In genomic region chr2:170715062-170715931, GRCh38 we compare ENCODE assay signal across 1 cellular context.
TF ChIP-seq lines count a peak whose summit lies in the region.

TSS of gene SP5 (plus strand) at chr2:170715337. CDS start at chr2:170715513, 176 bp downstream.

TF ChIP-seq in WTC11, 78 proteins besides CTCF, POLR2A, EP300 and RAD21 (continued from another document):
- TF ChIP-seq HMGXB4 (CRISPR knock-in tag; IDR thresholded peaks at IDR 0.05) = peak; percentile 47; the same call in 1 of the 2 replicates
- 0 out of 2 replicates have a peak, but pooled peaks have one; percentile 67 for TF ChIP-seq ZNF219 (CRISPR knock-in tag; IDR thresholded peaks at IDR 0.05; ENCODE audit: borderline replicate concordance)
- peak; percentile 64; the same call in 1 of the 2 replicates for TF ChIP-seq GABPB1 (CRISPR knock-in tag; IDR thresholded peaks at IDR 0.05)
- TF ChIP-seq, protein P1, sequence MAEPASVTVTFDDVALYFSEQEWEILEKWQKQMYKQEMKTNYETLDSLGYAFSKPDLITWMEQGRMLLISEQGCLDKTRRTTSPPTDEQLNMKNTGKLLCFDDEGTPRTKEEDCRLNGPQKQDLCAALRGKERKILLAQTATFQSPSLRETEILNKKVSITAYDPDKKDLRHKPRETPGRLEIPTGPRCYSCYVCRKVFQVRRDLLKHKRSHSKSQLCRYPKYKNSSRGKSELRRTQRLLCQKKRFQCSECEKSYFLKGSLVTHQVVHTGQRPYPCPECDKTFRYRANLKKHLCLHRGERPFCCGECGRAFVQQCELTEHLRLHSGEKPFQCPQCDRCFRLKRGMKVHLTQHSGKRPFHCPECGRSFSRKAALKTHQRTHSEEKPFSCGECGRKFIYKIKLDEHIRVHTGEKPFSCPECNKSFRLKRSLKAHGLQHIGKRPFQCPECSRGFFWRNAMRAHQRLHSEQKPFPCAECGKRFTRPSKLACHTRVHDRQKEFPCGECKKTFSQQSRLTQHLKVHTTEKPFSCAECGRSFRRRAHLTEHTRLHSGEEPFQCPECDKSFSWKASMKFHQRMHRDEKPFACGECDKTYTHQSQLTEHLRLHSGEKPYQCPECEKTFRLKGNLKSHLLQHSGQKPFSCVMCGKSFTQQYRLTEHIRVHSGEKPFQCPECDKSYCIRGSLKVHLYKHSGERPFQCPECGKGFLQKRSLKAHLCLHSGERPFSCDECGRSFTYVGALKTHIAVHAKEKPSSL (CRISPR knock-in tag; conservative IDR thresholded peaks at IDR 0.05) = no peak
- TF ChIP-seq ZNF263 (CRISPR knock-in tag; IDR thresholded peaks at IDR 0.05; ENCODE audit: low read depth) = 0 out of 2 replicates have a peak, but pooled peaks have one; percentile 25
- no peak for TF ChIP-seq USF2 (CRISPR knock-in tag; IDR thresholded peaks at IDR 0.05)
- TF ChIP-seq ZNF281 (CRISPR knock-in tag; IDR thresholded peaks at IDR 0.05) = 0 out of 2 replicates have a peak, but pooled peaks have one; percentile 19
- TF ChIP-seq E2F5 (CRISPR knock-in tag; IDR thresholded peaks at IDR 0.05) = peak; percentile 85; the same call in 1 of the 2 replicates
- peak; percentile 71 for TF ChIP-seq MAX (CRISPR knock-in tag; IDR thresholded peaks at IDR 0.05)
- TF ChIP-seq KAT7 (CRISPR knock-in tag; IDR thresholded peaks at IDR 0.05; ENCODE audit: borderline replicate concordance) = 0 out of 2 replicates have a peak, but pooled peaks have one; percentile 56
- no peak for TF ChIP-seq ZNF121 (CRISPR knock-in tag; IDR thresholded peaks at IDR 0.05)
